9 cellular contexts compared by ENCODE assay signal in the genomic region with DNA sequence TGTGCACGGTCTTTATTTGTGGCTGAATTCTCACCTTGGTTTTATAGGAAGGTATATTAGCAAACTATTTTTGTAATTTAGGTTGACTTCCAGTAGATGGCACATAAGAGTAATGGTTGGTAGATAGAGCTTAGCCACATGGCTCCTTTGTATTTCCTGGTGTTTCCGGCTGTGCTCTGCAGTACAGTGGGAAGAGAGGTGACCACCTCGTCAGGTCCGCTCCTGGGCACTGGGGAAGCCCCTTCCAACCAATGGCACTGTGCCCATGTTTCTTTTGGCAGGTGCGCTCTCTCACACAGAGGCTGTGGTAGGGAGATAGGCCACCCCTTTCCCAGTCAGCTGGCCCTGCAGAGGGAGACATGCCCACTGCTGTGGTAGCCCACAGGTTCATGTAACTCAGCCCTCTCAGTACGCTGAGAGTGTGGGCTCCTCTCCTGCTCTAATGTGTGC.
A peak's percentile ranks its signal among the peaks of the same experiment; 100 is the strongest.
DNase-seq lines count a peak whose midpoint lies in the region; FAIRE-seq and TF ChIP-seq lines count a peak whose summit lies in the region.
"Had no signal": no experiment of that assay in that cellular context is flagged by ENCODE, and none has a peak within 500 bp of the region (broad histone marks: within the 10 kb centered on the region; RNA-seq: fewer than 3 reads in every experiment).

No MANE protein-coding gene starts in this region.

- TF ChIP-seq CTCF in AG04450 (IDR thresholded peaks at IDR 0.05; ENCODE audit: low read depth, low read length): peak; percentile 41
- TF ChIP-seq CTCF in fibroblast of mammary gland (conservative IDR thresholded peaks at IDR 0.05; ENCODE audit: control insufficient read depth, insufficient read depth, low read depth, low read length): peak; percentile 46

- POLR2A ChIA-PET in AG04450 (lab: Yijun Ruan, JAX): no interaction called here

- H3K4me3 ChIP-seq in AG04450 (ENCODE audit: low read depth, low read length) (no peak overlapping the region), fibroblast of mammary gland (ENCODE audit: control insufficient read depth, low read depth, low read length) (no peak overlapping the region)

- H3K27ac ChIP-seq in AG04450 (ENCODE audit: low read depth, low read length): no peak overlapping the region

- FAIRE-seq in GM12891 (lab: Jason Lieb, UNC): peak; percentile 75
- FAIRE-seq: endothelial cell of umbilical vein had no signal

- TF ChIP-seq POLR2A in GM12891 (IDR thresholded peaks at IDR 0.05; ENCODE audit: low read depth, low read length): no peak

- peaks cover under 1% of the 10 kb centered on the region for H3K27me3 ChIP-seq in AG04450 (ENCODE audit: control insufficient read depth, insufficient read depth, low read length)

- H3K9me3 ChIP-seq in AG04450 (ENCODE audit: control insufficient read depth, insufficient read depth, low read length): no peaks in the 10 kb centered on the region

- CTCF ChIA-PET in AG04450 (lab: Charles Lee): interaction anchor here (0.7 to 3.5 kb wide), 20 partner anchors 10 to 390 kb away, joined by 3 to 27 read pairs (median 4); no protein-coding TSS in a partner anchor

- DNase-seq in AG04450 (ENCODE audit: low read depth, low spot score): no peak
- no peak for DNase-seq in GM12891 (ENCODE audit: insufficient read length, low spot score)
- DNase-seq in NCI-H748 treated with DMSO at 0.1 percent for 48 hours (lab: John Stamatoyannopoulos, UW): peak; percentile 86
- peak; percentile 51 for DNase-seq in fibroblast of mammary gland (ENCODE audit: low read depth)
- no peak for DNase-seq in SW480 (ENCODE audit: low spot score)
- no peak for DNase-seq in NK-92 treated with Interleukin-12 subunit alpha and Interleukin-12 subunit beta, amount 100 ng/mL, for 24 hours (lab: John Stamatoyannopoulos, UW)
- DNase-seq in NCI-H526 treated with DMSO at 0.1 percent for 48 hours (lab: John Stamatoyannopoulos, UW): no peak
- DNase-seq in GM19240 (ENCODE audit: insufficient read length, low spot score): no peak

TF ChIP-seq in GM12891, 5 proteins besides CTCF, POLR2A, EP300 and RAD21:
- TF ChIP-seq PAX5 (IDR thresholded peaks at IDR 0.05; ENCODE audit: insufficient read depth, low read length, severe bottlenecking) (no peak), POLR2AphosphoS5 (IDR thresholded peaks at IDR 0.05; ENCODE audit: low read depth, low read length) (no peak), SPI1 (IDR thresholded peaks at IDR 0.05; ENCODE audit: low read depth, low read length) (no peak), TAF1 (IDR thresholded peaks at IDR 0.05; ENCODE audit: low read depth, low read length) (no peak), POU2F2 (IDR thresholded peaks at IDR 0.05; ENCODE audit: low read depth, low read length) (no peak)

Comparison
In these comparisons a context has a peak if more than half of its experiments do, and no peak if none do; other contexts are left out.
1. DNase-seq: peak in NCI-H748 treated with DMSO at 0.1 percent for 48 hours (single experiment) and fibroblast of mammary gland (single experiment); none in AG04450 (single experiment), GM12891 (single experiment), SW480 (single experiment), NK-92 treated with Interleukin-12 subunit alpha and Interleukin-12 subunit beta, amount 100 ng/mL, for 24 hours (single experiment), NCI-H526 treated with DMSO at 0.1 percent for 48 hours (single experiment) and GM19240 (single experiment).